In the genomic region with DNA sequence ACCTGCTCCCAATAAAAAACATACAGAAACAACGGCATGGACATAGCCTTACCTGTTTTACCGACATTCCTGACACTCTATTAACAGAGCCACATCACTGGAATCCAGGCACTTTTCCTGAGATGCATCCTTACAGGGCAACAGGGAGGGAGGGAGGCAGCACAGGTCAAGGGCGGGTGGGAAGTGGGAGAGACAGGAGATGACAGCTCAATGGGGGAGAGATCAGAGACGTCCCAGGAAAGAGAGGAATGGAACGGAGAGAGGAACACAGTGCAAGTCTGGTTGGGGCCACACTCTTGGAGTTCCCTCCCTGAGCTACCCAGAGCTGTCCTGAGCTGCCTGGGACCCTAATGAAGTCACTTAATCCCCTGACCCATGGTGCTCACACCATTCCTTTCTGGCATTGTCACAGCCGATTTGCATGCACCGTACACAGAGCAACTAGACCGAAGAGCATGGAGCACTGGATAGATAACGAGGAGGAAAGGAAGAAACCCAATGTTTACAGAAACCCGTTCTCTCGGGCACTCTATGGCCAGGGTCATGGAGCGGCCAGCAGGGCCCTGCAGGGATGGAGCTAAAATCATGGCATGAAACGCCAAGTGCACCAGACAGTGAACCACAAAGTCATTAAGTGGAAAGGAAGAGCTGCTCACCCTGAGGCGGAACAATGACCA, we compare ENCODE assay signal across 11 cellular contexts.
DNase-seq lines count a peak whose midpoint lies in the region; ATAC-seq and TF ChIP-seq lines count a peak whose summit lies in the region.
"Had no signal": no experiment of that assay in that cellular context is flagged by ENCODE, and none has a peak within 500 bp of the region (broad histone marks: within the 10 kb centered on the region; RNA-seq: fewer than 3 reads in every experiment).

No MANE protein-coding gene starts in this region.

- peaks cover 13% of the 10 kb centered on the region; the same call in 1 of the 2 replicates for H3K9me1 ChIP-seq in IMR-90 (ENCODE audit: insufficient read depth, low read length)

- H2BK20ac ChIP-seq in IMR-90 (ENCODE audit: low read depth, low read length), result no peak overlapping the region

- no peak for TF ChIP-seq RAD21 in IMR-90 (IDR thresholded peaks at IDR 0.05; ENCODE audit: low read length)

- H3K56ac ChIP-seq in IMR-90 (ENCODE audit: extremely low read depth, insufficient read depth, low read length), result no peak overlapping the region

- H3K14ac ChIP-seq in IMR-90 (replicated peaks; ENCODE audit: low read depth, low read length), result peak overlapping the region; percentile 58

- in situ Hi-C loops in IMR-90 (cut with MboI; ENCODE audit: low sequenced_read_pairs), result no loop called here

- no peaks in the 10 kb centered on the region for H3K4me1 ChIP-seq in IMR-90 (ENCODE audit: control insufficient read depth, insufficient read depth, low read length)

- no peak overlapping the region for H3K27ac Mint-ChIP-seq in stimulated activated naive CD8-positive, alpha-beta T cell treated with anti-CD3 and anti-CD28 coated beads, Interleukin-15, amount 100 ng/mL, for 72 hours

- no peaks in the 10 kb centered on the region for H4K20me1 ChIP-seq in IMR-90 (ENCODE audit: insufficient read depth, low read length)

- no peaks in the 10 kb centered on the region for H3K9me3 Mint-ChIP-seq in stimulated activated naive CD8-positive, alpha-beta T cell treated with anti-CD3 and anti-CD28 coated beads, Interleukin-15, amount 100 ng/mL, for 72 hours
- H3K9me3 Mint-ChIP-seq in activated T-cell treated with anti-CD3 and anti-CD28 coated beads, Interleukin-2, amount 50 U/mL, for 4 hours, result no peaks in the 10 kb centered on the region
- H3K9me3 Mint-ChIP-seq: H9 had no signal

- TF ChIP-seq CTCF in IMR-90 (conservative IDR thresholded peaks at IDR 0.05; ENCODE audit: low read depth, low read length) (no peak), dorsolateral prefrontal cortex (IDR thresholded peaks at IDR 0.05 in 54 of 56, conservative IDR thresholded peaks at IDR 0.05 in 2 of 56; ENCODE audit: low read depth in 1 of 56, partially characterized antibody in 56 of 56) (no peak)

- H3K9me3 ChIP-seq in IMR-90 (ENCODE audit: control insufficient read depth, insufficient read depth, low read length), result no peaks in the 10 kb centered on the region
- H3K9me3 ChIP-seq: esophagus muscularis mucosa had no signal

- no peak overlapping the region for H3K18ac ChIP-seq in IMR-90 (ENCODE audit: low read depth, low read length)

- peak overlapping the region; percentile 61 for H2AFZ ChIP-seq in IMR-90 (replicated peaks; ENCODE audit: low read length, poor library complexity)

- CTCF ChIA-PET in IMR-90 (lab: Yijun Ruan, JAX), result no interaction called here

- H3K4me2 ChIP-seq in IMR-90 (ENCODE audit: low read depth, low read length), result no peak overlapping the region

- no peak for TF ChIP-seq POLR2A in IMR-90 (IDR thresholded peaks at IDR 0.05; ENCODE audit: low read depth, low read length)

- BruUV-seq in IMR-90 (replicated peaks; lab: Mats Ljungman, UMichigan), result no TSS peak

- peak overlapping the region; percentile 33; the same call in 1 of the 2 replicates for H2AK5ac ChIP-seq in IMR-90 (ENCODE audit: low read depth, low read length)

- peaks cover 0 to 7% of the 10 kb centered on the region in 2 experiments; a peak in 2 of 4 replicates for H3K79me1 ChIP-seq in IMR-90 (ENCODE audit: low read depth in 1 of 2, low read length in 2 of 2)

- no peak overlapping the region for H3K4me3 Mint-ChIP-seq in stimulated activated naive CD8-positive, alpha-beta T cell treated with anti-CD3 and anti-CD28 coated beads, Interleukin-15, amount 100 ng/mL, for 72 hours
- H3K4me3 Mint-ChIP-seq in activated T-cell treated with anti-CD3 and anti-CD28 coated beads, Interleukin-2, amount 50 U/mL, for 4 hours, result no peak overlapping the region
- H3K4me3 Mint-ChIP-seq: H9 had no signal

- no peak overlapping the region for H3K27ac ChIP-seq in IMR-90 (ENCODE audit: insufficient read depth, low read length)
- H3K27ac ChIP-seq in dorsolateral prefrontal cortex, result peak overlapping the region in 28 of 59 donors; percentile 0 to 72 (median 32)
- H3K27ac ChIP-seq: esophagus muscularis mucosa had no signal

- no peak overlapping the region for H3K4me3 ChIP-seq in IMR-90 (ENCODE audit: insufficient read depth, low read depth, low read length)
- peak overlapping the region in 30 of 59 donors; percentile 3 to 44 (median 30) for H3K4me3 ChIP-seq in dorsolateral prefrontal cortex
- H3K4me3 ChIP-seq: esophagus muscularis mucosa had no signal

- H3K4me1 Mint-ChIP-seq in stimulated activated naive CD8-positive, alpha-beta T cell treated with anti-CD3 and anti-CD28 coated beads, Interleukin-15, amount 100 ng/mL, for 72 hours, result peaks cover 8% of the 10 kb centered on the region
- H3K4me1 Mint-ChIP-seq in activated T-cell treated with anti-CD3 and anti-CD28 coated beads, Interleukin-2, amount 50 U/mL, for 4 hours (ENCODE audit: low read depth), result peaks cover 4% of the 10 kb centered on the region

- peak; percentile 6 for DNase-seq in COLO829 (ENCODE audit: low spot score)
- DNase-seq in IMR-90, result peak; percentile 6
- peak in 1 of 10 donors; percentile 28 for DNase-seq in dorsolateral prefrontal cortex
- DNase-seq in mesenteric fat pad (ENCODE audit: low spot score), result peak; percentile 41
- no peak for DNase-seq in stimulated activated naive CD8-positive, alpha-beta T cell treated with anti-CD3 and anti-CD28 coated beads, Interleukin-15, amount 100 ng/mL, for 72 hours
- DNase-seq in activated T-cell treated with anti-CD3 and anti-CD28 coated beads, Interleukin-2, amount 50 U/mL, for 4 hours, result no peak
- DNase-seq: H9 had no signal

- no peak overlapping the region for H3K23ac ChIP-seq in IMR-90 (ENCODE audit: low read depth, low read length)

- H2BK120ac ChIP-seq in IMR-90 (ENCODE audit: low read depth, low read length), result no peak overlapping the region

- no peak overlapping the region for H2BK5ac ChIP-seq in IMR-90 (ENCODE audit: low read depth, low read length, poor library complexity, severe bottlenecking)

- ATAC-seq in IMR-90 (ENCODE audit: low read depth) (peak; percentile 18), GM18867 (IDR thresholded peaks at IDR 0.05; ENCODE audit: unreplicated experiment) (no peak), HG03378 (IDR thresholded peaks at IDR 0.05; ENCODE audit: unreplicated experiment) (no peak)
- ATAC-seq in stimulated activated naive CD8-positive, alpha-beta T cell treated with anti-CD3 and anti-CD28 coated beads, Interleukin-15, amount 100 ng/mL, for 72 hours, result no peak
- ATAC-seq in activated T-cell treated with anti-CD3 and anti-CD28 coated beads, Interleukin-2, amount 50 U/mL, for 4 hours, result no peak
- ATAC-seq: sciatic nerve had no signal

- no peak overlapping the region for H4K91ac ChIP-seq in IMR-90 (ENCODE audit: insufficient read depth, low read depth, low read length)

- no peak overlapping the region for H4K5ac ChIP-seq in IMR-90 (ENCODE audit: low read depth, low read length)

- H2AK9ac ChIP-seq in IMR-90 (replicated peaks; ENCODE audit: low read depth, low read length, poor library complexity), result peak overlapping the region; percentile 18

- no peak overlapping the region for H3K4ac ChIP-seq in IMR-90 (ENCODE audit: low read depth, low read length)

- no peak overlapping the region for H4K8ac ChIP-seq in IMR-90 (ENCODE audit: low read depth in 2 of 2, low read length in 2 of 2)

- intact Hi-C loops in IMR-90 (cut with micrococcal nuclease) (no loop called here), dorsolateral prefrontal cortex (cut with DNase I) (loop anchor here (1.0 to 5.0 kb wide), 3 partner anchors 54 to 106 kb away; no protein-coding TSS in a partner anchor)

- H3K36me3 ChIP-seq in IMR-90 (ENCODE audit: control insufficient read depth, insufficient read depth, low read length), result no peaks in the 10 kb centered on the region

- whole genome bisulfite sequencing in IMR-90 (ENCODE audit: extremely low coverage in 2 of 2, insufficient read length in 1 of 2), 2 experiments, result 48% methylated on average over 5 of the region's 14 CpGs; no CpG with 5 or more reads in 1 of the 2 experiments

- H3K9ac ChIP-seq in IMR-90 (ENCODE audit: low read depth, low read length), result no peak overlapping the region

- peaks cover 15% of the 10 kb centered on the region for H3K27me3 Mint-ChIP-seq in stimulated activated naive CD8-positive, alpha-beta T cell treated with anti-CD3 and anti-CD28 coated beads, Interleukin-15, amount 100 ng/mL, for 72 hours
- H3K27me3 Mint-ChIP-seq in activated T-cell treated with anti-CD3 and anti-CD28 coated beads, Interleukin-2, amount 50 U/mL, for 4 hours (ENCODE audit: low read depth), result peaks cover 2% of the 10 kb centered on the region

- H3K27me3 ChIP-seq in IMR-90 (ENCODE audit: control insufficient read depth, insufficient read depth, low read length), result no peaks in the 10 kb centered on the region
- H3K27me3 ChIP-seq in dorsolateral prefrontal cortex, result no peaks in the 10 kb centered on the region
- H3K27me3 ChIP-seq: esophagus muscularis mucosa had no signal

- dilution Hi-C loops in IMR-90 (cut with HindIII; ENCODE audit: low sequenced_read_pairs, unreplicated experiment), result no loop called here

- POLR2A ChIA-PET in IMR-90 (lab: Charles Lee; ENCODE audit: unreplicated experiment), result no interaction called here

- no peaks in the 10 kb centered on the region for H3K36me3 Mint-ChIP-seq in activated T-cell treated with anti-CD3 and anti-CD28 coated beads, Interleukin-2, amount 50 U/mL, for 4 hours (ENCODE audit: insufficient read depth)

- no peak overlapping the region for H2BK15ac ChIP-seq in IMR-90 (ENCODE audit: low read depth, low read length)

TF ChIP-seq in IMR-90, 13 proteins besides CTCF, POLR2A, EP300 and RAD21 (continues in another document):
- TF ChIP-seq RCOR1 (IDR thresholded peaks at IDR 0.05; ENCODE audit: insufficient replicate concordance, low read length) (no peak), MXI1 (IDR thresholded peaks at IDR 0.05; ENCODE audit: borderline replicate concordance, low read depth, low read length) (no peak), FOS (IDR thresholded peaks at IDR 0.05; ENCODE audit: low read depth, low read length) (no peak), MAZ (IDR thresholded peaks at IDR 0.05; ENCODE audit: borderline replicate concordance, low read depth, low read length) (no peak)
- TF ChIP-seq, protein P1, sequence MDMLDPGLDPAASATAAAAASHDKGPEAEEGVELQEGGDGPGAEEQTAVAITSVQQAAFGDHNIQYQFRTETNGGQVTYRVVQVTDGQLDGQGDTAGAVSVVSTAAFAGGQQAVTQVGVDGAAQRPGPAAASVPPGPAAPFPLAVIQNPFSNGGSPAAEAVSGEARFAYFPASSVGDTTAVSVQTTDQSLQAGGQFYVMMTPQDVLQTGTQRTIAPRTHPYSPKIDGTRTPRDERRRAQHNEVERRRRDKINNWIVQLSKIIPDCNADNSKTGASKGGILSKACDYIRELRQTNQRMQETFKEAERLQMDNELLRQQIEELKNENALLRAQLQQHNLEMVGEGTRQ (IDR thresholded peaks at IDR 0.05; ENCODE audit: low read depth, low read length), result no peak

Comparison
In these comparisons a context has a peak if more than half of its experiments do, and no peak if none do; other contexts are left out.
1. DNase-seq: peak in COLO829 (single experiment), IMR-90 (single experiment) and mesenteric fat pad (single experiment); none in stimulated activated naive CD8-positive, alpha-beta T cell treated with anti-CD3 and anti-CD28 coated beads, Interleukin-15, amount 100 ng/mL, for 72 hours (0 of 2) and activated T-cell treated with anti-CD3 and anti-CD28 coated beads, Interleukin-2, amount 50 U/mL, for 4 hours (single experiment).